19 cellular contexts compared by ENCODE assay signal in the genomic region with DNA sequence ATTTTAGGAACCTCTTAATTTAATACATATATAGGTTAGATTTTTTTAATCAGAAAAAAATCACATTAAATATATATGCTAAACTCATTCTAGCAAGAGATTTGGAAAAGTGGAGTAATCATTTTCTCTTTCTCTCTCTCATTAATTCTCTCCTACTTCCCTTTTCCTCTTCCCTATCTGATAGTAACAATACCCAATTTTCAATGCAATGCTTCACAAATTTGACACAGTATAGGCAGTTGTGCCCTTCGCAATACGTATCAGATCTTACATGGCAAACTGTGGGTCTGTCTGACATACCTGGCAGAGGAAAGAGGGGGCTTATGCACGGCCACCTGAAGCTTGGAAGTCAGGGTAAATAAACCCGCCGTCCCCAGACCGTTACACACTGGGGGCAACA.
"Had no signal": no experiment of that assay in that cellular context is flagged by ENCODE, and none has a peak within 500 bp of the region (broad histone marks: within the 10 kb centered on the region; RNA-seq: fewer than 3 reads in every experiment).

No MANE protein-coding gene starts in this region.

- H3K9me3 ChIP-seq: right lobe of liver had no signal

- H3K27me3 ChIP-seq: foreskin keratinocyte, right lobe of liver, tibial nerve had no signal

- H3K27ac ChIP-seq: coronary artery, foreskin keratinocyte, left ventricle myocardium inferior, psoas muscle, right lobe of liver, tibial nerve had no signal

- H3K4me3 ChIP-seq: coronary artery, left ventricle myocardium inferior, lung, psoas muscle, right lobe of liver, tibial nerve had no signal

- ATAC-seq: foreskin keratinocyte; left cardiac atrium; naive thymus-derived CD4-positive, alpha-beta T cell; psoas muscle; right lobe of liver; stimulated activated memory B cell treated with anti-CD40 and anti-IgM and Interleukin-4, amounts not matched to agents 10 μg/mL and 1 μg/mL and 100 μg/mL, for 72 hours had no signal

- H3K4me1 ChIP-seq: foreskin keratinocyte, left ventricle myocardium inferior, psoas muscle, right lobe of liver, tibial nerve had no signal

- DNase-seq: effector CD4-positive, alpha-beta T cell; endodermal cell; erythroblast; foreskin keratinocyte; kidney; left cardiac atrium; left ventricle myocardium inferior; mesenchymal stem cell; naive thymus-derived CD4-positive, alpha-beta T cell; nephron progenitor cell; psoas muscle; retina; right lobe of liver; stimulated activated CD4-positive, alpha-beta T cell treated with anti-CD3 and anti-CD28 coated beads, Interleukin-4, amount 100 ng/mL, for 24 hours had no signal

- FAIRE-seq: endothelial cell of umbilical vein, kidney had no signal

- H3K36me3 ChIP-seq: left ventricle myocardium inferior, right lobe of liver, tibial nerve had no signal
